ENCODE assay signal across 9 cellular contexts in the genomic region with DNA sequence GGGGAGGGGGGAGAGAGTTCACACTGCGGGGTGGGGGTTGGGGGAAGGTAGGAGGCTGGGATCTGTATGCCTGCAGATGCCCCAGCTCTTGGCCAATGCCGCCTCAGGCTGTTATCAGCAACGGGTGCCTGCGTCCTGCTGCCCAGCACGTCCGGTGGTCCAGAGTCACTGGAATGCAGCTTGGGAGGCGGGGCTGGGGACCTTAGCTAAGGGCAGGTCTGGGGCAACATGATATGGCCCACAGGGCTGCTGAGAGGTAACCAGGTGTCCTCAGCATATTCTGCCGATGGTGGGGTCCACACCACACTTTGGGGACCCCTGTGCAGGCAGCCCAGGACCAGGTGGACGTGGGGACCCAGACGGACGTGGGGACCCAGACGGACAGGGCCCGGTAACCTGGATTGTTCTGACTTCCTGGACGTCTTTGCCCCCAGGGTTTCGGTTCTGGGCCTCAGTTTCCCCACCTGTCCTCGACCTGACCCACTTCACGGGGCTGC. TPM values are rescaled to one million over a fixed set of nuclear protein-coding genes. Genes with fewer than 3 reads are reported as not detected.
DNase-seq lines count a peak whose midpoint lies in the region; ATAC-seq and TF ChIP-seq lines count a peak whose summit lies in the region.
"Had no signal": no experiment of that assay in that cellular context is flagged by ENCODE, and none has a peak within 500 bp of the region (broad histone marks: within the 10 kb centered on the region; RNA-seq: fewer than 3 reads in every experiment).

No MANE protein-coding gene starts in this region.

- no peaks in the 10 kb centered on the region for H3K27me3 Mint-ChIP-seq in IgD-negative memory B cell
- no peaks in the 10 kb centered on the region for H3K27me3 Mint-ChIP-seq in central memory CD8-positive, alpha-beta T cell

- H3K4me3 ChIP-seq in neutrophil (ENCODE audit: low read depth in 1 of 2, low read length in 1 of 2) (peak overlapping the region; percentile 96 to 98), BE2C (ENCODE audit: low read depth, low read length) (no peak overlapping the region; the same call in 1 of the 2 replicates)

- peak overlapping the region in 3 of 4 donors; percentile 82 to 89 (median 85) for H3K4me3 Mint-ChIP-seq in IgD-negative memory B cell
- H3K4me3 Mint-ChIP-seq in central memory CD8-positive, alpha-beta T cell, result peak overlapping the region; percentile 87

- H3K36me3 ChIP-seq in ES-I3 (ENCODE audit: insufficient read depth, low read length), result no peaks in the 10 kb centered on the region
- peaks cover 73% of the 10 kb centered on the region for H3K36me3 ChIP-seq in neutrophil
- no peaks in the 10 kb centered on the region for H3K36me3 ChIP-seq in BE2C

- peaks cover 6 to 24% (median 8%) of the 10 kb centered on the region in 3 donors for H3K4me1 Mint-ChIP-seq in IgD-negative memory B cell
- peaks cover 45% of the 10 kb centered on the region for H3K4me1 Mint-ChIP-seq in central memory CD8-positive, alpha-beta T cell

- H3K9ac ChIP-seq in ES-I3 (ENCODE audit: low read depth, low read length), result peak overlapping the region; percentile 49; the same call in 1 of the 2 replicates

- DNase-seq in central memory CD8-positive, alpha-beta T cell (ENCODE audit: low spot score in 2 of 2), result no peak
- DNase-seq in BE2C (no peak), posterior cingulate gyrus (no peak)
- DNase-seq: NCI-H446 treated with DMSO at 0.1 percent for 48 hours had no signal

- H3K9me3 ChIP-seq in ES-I3 (ENCODE audit: control insufficient read depth, insufficient read depth, low read length), result no peaks in the 10 kb centered on the region
- H3K9me3 ChIP-seq in neutrophil, result no peaks in the 10 kb centered on the region
- peaks cover 7% of the 10 kb centered on the region; the same call in 1 of the 2 replicates for H3K9me3 ChIP-seq in BE2C

- peak overlapping the region; percentile 95 for H3K27ac ChIP-seq in neutrophil

- ATAC-seq in central memory CD8-positive, alpha-beta T cell (replicated peaks; ENCODE audit: extremely low read depth, poor library complexity, severe bottlenecking), result no peak
- ATAC-seq in HG02571 (IDR thresholded peaks at IDR 0.05; ENCODE audit: unreplicated experiment) (no peak), HG02852 (IDR thresholded peaks at IDR 0.05; ENCODE audit: unreplicated experiment) (no peak)

- peak overlapping the region; percentile 82 to 97 (median 88) for H3K27ac Mint-ChIP-seq in IgD-negative memory B cell
- peak overlapping the region; percentile 91 for H3K27ac Mint-ChIP-seq in central memory CD8-positive, alpha-beta T cell (ENCODE audit: low read depth)

- TF ChIP-seq CTCF in neutrophil (IDR thresholded peaks at IDR 0.05) (no peak), BE2C (IDR thresholded peaks at IDR 0.05; ENCODE audit: low read depth, low read length) (no peak)

- H3K27me3 ChIP-seq in neutrophil, result no peaks in the 10 kb centered on the region
- H3K27me3 ChIP-seq in BE2C, result peaks cover 54% of the 10 kb centered on the region

- H3K36me3 Mint-ChIP-seq in IgD-negative memory B cell, result peaks cover 6% of the 10 kb centered on the region
- H3K36me3 Mint-ChIP-seq in central memory CD8-positive, alpha-beta T cell (ENCODE audit: insufficient read depth), result peaks cover 49% of the 10 kb centered on the region

- intact Hi-C loops in posterior cingulate gyrus (cut with DNase I), result no loop called here

- H3K4me1 ChIP-seq in ES-I3 (ENCODE audit: insufficient read depth, low read length) (peaks cover 7% of the 10 kb centered on the region; the same call in 1 of the 2 replicates), neutrophil (ENCODE audit: control insufficient read depth in 1 of 2, insufficient read depth in 1 of 2, low read depth in 1 of 2, low read length in 1 of 2) (peaks cover 63 to 74% of the 10 kb centered on the region in 2 experiments), BE2C (no peaks in the 10 kb centered on the region; the same call in 1 of the 2 replicates)

- no peaks in the 10 kb centered on the region for H3K9me3 Mint-ChIP-seq in IgD-negative memory B cell
- H3K9me3 Mint-ChIP-seq in central memory CD8-positive, alpha-beta T cell, result no peaks in the 10 kb centered on the region

RNA-seq across cellular contexts. Expression of gene ARHGAP45, which starts 0.7 kb away (rescaled TPM):
- 391 TPM for polyA plus RNA-seq in IgD-negative memory B cell
- polyA plus RNA-seq in BE2C (2012; ENCODE audit: insufficient read depth, insufficient read length, low read depth), result 31.2 TPM

RNA-seq across cellular contexts. Expression of gene ABCA7, which starts 26.4 kb away (rescaled TPM):
- polyA plus RNA-seq in IgD-negative memory B cell, result 21.4 TPM
- polyA plus RNA-seq in BE2C (2012; ENCODE audit: insufficient read depth, insufficient read length, low read depth), result 16.4 TPM

RNA-seq across cellular contexts. Expression of gene POLR2E, which starts 28.9 kb away (rescaled TPM):
- 237 TPM for polyA plus RNA-seq in IgD-negative memory B cell
- polyA plus RNA-seq in BE2C (2012; ENCODE audit: insufficient read depth, insufficient read length, low read depth), result 824 TPM

RNA-seq across cellular contexts. Expression of gene GPX4, which starts 37.5 kb away (rescaled TPM):
- polyA plus RNA-seq in IgD-negative memory B cell, result 460 TPM
- 790 TPM for polyA plus RNA-seq in BE2C (2012; ENCODE audit: insufficient read depth, insufficient read length, low read depth)

RNA-seq across cellular contexts. Expression of gene CNN2, which starts 39.9 kb away (rescaled TPM):
- polyA plus RNA-seq in IgD-negative memory B cell, result 596 TPM
- polyA plus RNA-seq in BE2C (2012; ENCODE audit: insufficient read depth, insufficient read length, low read depth), result 3.0 TPM
